In the genomic region with DNA sequence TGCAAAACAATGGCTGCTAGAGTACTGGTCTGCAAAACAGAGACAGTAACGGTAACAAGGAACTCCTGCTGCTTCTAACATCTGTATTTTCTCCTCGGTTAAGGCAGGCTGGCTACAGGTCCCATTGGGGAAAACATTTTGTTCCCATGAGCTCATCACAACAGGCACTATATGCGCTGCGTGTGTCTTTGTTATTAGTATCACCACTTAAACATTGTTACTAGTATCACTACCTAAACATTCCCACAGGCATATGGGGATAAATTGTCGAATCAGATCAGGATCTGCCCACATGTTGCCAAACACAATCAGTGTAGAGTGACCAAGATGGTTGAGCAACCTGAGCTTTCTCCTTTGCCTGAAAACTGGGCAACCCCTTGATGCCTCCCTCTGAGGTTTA, we compare ENCODE assay signal across 16 cellular contexts.
"Had no signal": no experiment of that assay in that cellular context is flagged by ENCODE, and none has a peak within 500 bp of the region (broad histone marks: within the 10 kb centered on the region; RNA-seq: fewer than 3 reads in every experiment).

No MANE protein-coding gene starts in this region.

- H3K9me3 Mint-ChIP-seq: activated CD8-positive, alpha-beta T cell treated with anti-CD3 and anti-CD28 coated beads for 36 hours; activated naive CD8-positive, alpha-beta T cell treated with anti-CD3 and anti-CD28 coated beads, Interleukin-2, amount 10 ng/mL, durations not matched to agents 7 days and 5 days; type B pancreatic cell had no signal

- H3K4me1 Mint-ChIP-seq: activated CD4-positive, alpha-beta T cell treated with anti-CD3 and anti-CD28 coated beads for 36 hours; activated naive CD8-positive, alpha-beta T cell treated with anti-CD3 and anti-CD28 coated beads, Interleukin-2, amount 10 ng/mL, durations not matched to agents 7 days and 5 days; stimulated activated memory B cell treated with anti-CD40 and anti-IgM and Interleukin-4, amounts not matched to agents 10 μg/mL and 1 μg/mL and 100 μg/mL, for 72 hours had no signal

- H3K4me3 Mint-ChIP-seq: activated CD4-positive, alpha-beta T cell treated with anti-CD3 and anti-CD28 coated beads for 36 hours; activated CD8-positive, alpha-beta T cell treated with anti-CD3 and anti-CD28 coated beads for 36 hours; activated naive CD8-positive, alpha-beta T cell treated with anti-CD3 and anti-CD28 coated beads, Interleukin-2, amount 10 ng/mL, durations not matched to agents 7 days and 5 days; neural crest cell; stimulated activated memory B cell treated with anti-CD40 and anti-IgM and Interleukin-4, amounts not matched to agents 10 μg/mL and 1 μg/mL and 100 μg/mL, for 72 hours; type B pancreatic cell had no signal

- DNase-seq: activated CD4-positive, alpha-beta T cell treated with anti-CD3 and anti-CD28 coated beads for 36 hours; activated CD8-positive, alpha-beta memory T cell treated with anti-CD3 and anti-CD28 coated beads, Interleukin-2, amount 50 U/mL, for 48 hours; activated CD8-positive, alpha-beta T cell treated with anti-CD3 and anti-CD28 coated beads for 36 hours; activated naive CD8-positive, alpha-beta T cell treated with anti-CD3 and anti-CD28 coated beads, Interleukin-2, amount 10 ng/mL, durations not matched to agents 7 days and 5 days; aorta; central memory CD4-positive, alpha-beta T cell; effector memory CD4-positive, alpha-beta T cell; left lung; pancreas; spleen; stimulated activated CD4-positive, alpha-beta T cell treated with anti-CD3 and anti-CD28 coated beads, Interleukin-1b, Interleukin-23, amount 100 ng/mL, for 48 hours; T-helper 9 cell; WERI-Rb-1 had no signal

- H3K36me3 Mint-ChIP-seq: activated naive CD8-positive, alpha-beta T cell treated with anti-CD3 and anti-CD28 coated beads, Interleukin-2, amount 10 ng/mL, durations not matched to agents 7 days and 5 days; stimulated activated memory B cell treated with anti-CD40 and anti-IgM and Interleukin-4, amounts not matched to agents 10 μg/mL and 1 μg/mL and 100 μg/mL, for 72 hours had no signal

- H3K4me3 ChIP-seq: left lung, pancreas, spleen had no signal

- H3K27me3 Mint-ChIP-seq: activated CD4-positive, alpha-beta T cell treated with anti-CD3 and anti-CD28 coated beads for 36 hours; activated CD8-positive, alpha-beta T cell treated with anti-CD3 and anti-CD28 coated beads for 36 hours had no signal

- ATAC-seq: activated CD4-positive, alpha-beta T cell treated with anti-CD3 and anti-CD28 coated beads for 36 hours; activated CD8-positive, alpha-beta T cell treated with anti-CD3 and anti-CD28 coated beads for 36 hours; left lung; pancreas; stimulated activated memory B cell treated with anti-CD40 and anti-IgM and Interleukin-4, amounts not matched to agents 10 μg/mL and 1 μg/mL and 100 μg/mL, for 72 hours had no signal

- H3K27ac Mint-ChIP-seq: activated CD4-positive, alpha-beta T cell treated with anti-CD3 and anti-CD28 coated beads for 36 hours; activated CD8-positive, alpha-beta T cell treated with anti-CD3 and anti-CD28 coated beads for 36 hours; activated naive CD8-positive, alpha-beta T cell treated with anti-CD3 and anti-CD28 coated beads, Interleukin-2, amount 10 ng/mL, durations not matched to agents 7 days and 5 days; stimulated activated memory B cell treated with anti-CD40 and anti-IgM and Interleukin-4, amounts not matched to agents 10 μg/mL and 1 μg/mL and 100 μg/mL, for 72 hours; type B pancreatic cell had no signal
